ENCODE assay signal across 9 cellular contexts in genomic region chr14:89641495-89642162, GRCh38.
DNase-seq lines count a peak whose midpoint lies in the region; ATAC-seq and TF ChIP-seq lines count a peak whose summit lies in the region.
"Had no signal": no experiment of that assay in that cellular context is flagged by ENCODE, and none has a peak within 500 bp of the region (broad histone marks: within the 10 kb centered on the region; RNA-seq: fewer than 3 reads in every experiment).

No MANE protein-coding gene starts in this region.

- intact Hi-C loops in Right ventricle myocardium superior (cut with DNase I) (no loop called here), gastrocnemius medialis (cut with DNase I; ENCODE audit: low total_unique reads) (no loop called here)

- no peaks in the 10 kb centered on the region for H3K36me3 ChIP-seq in GM23248 (ENCODE audit: low read depth)
- no peaks in the 10 kb centered on the region for H3K36me3 ChIP-seq in gastrocnemius medialis

- H4K20me1 ChIP-seq in GM23248 (ENCODE audit: insufficient read depth) = no peaks in the 10 kb centered on the region

- no peak for TF ChIP-seq CTCF in GM12865 (IDR thresholded peaks at IDR 0.05; ENCODE audit: insufficient read depth, low read depth, low read length, missing control alignments)
- no peak for TF ChIP-seq CTCF in gastrocnemius medialis (IDR thresholded peaks at IDR 0.05 in 4 of 5, conservative IDR thresholded peaks at IDR 0.05 in 1 of 5)

- H3K27ac ChIP-seq in GM23248 (no peak overlapping the region), gastrocnemius medialis (no peak overlapping the region)
- H3K27ac ChIP-seq: SK-N-MC had no signal

- H3K4me1 ChIP-seq in GM23248 (ENCODE audit: insufficient read depth) (peaks cover 8% of the 10 kb centered on the region; the same call in 1 of the 2 replicates), gastrocnemius medialis (no peaks in the 10 kb centered on the region)

- H3K9ac ChIP-seq in GM23248 = no peak overlapping the region

- H3K79me2 ChIP-seq in GM23248 (ENCODE audit: insufficient read depth) = no peaks in the 10 kb centered on the region

- H3K4me3 ChIP-seq in GM12865 (ENCODE audit: low read depth, low read length) (peak overlapping the region; percentile 52), GM23248 (no peak overlapping the region), gastrocnemius medialis (no peak overlapping the region)
- H3K4me3 ChIP-seq: SK-N-MC had no signal

- ATAC-seq in GM19395 (IDR thresholded peaks at IDR 0.05; ENCODE audit: unreplicated experiment) = peak; percentile 99
- peak; percentile 98 for ATAC-seq in HG03135 (IDR thresholded peaks at IDR 0.05; ENCODE audit: unreplicated experiment)
- no peak for ATAC-seq in Right ventricle myocardium superior (ENCODE audit: poor library complexity)
- ATAC-seq in gastrocnemius medialis = no peak

- H3K9me3 ChIP-seq in GM23248 (ENCODE audit: low read depth) = no peaks in the 10 kb centered on the region
- H3K9me3 ChIP-seq in gastrocnemius medialis = no peaks in the 10 kb centered on the region

- 69% methylated on average over 8 of the region's 8 CpGs for WGBS in GM23248 (ENCODE audit: low coverage in 1 of 2, low lambda C conversion rate in 2 of 2, missing lambda C conversion rate in 2 of 2), 2 experiments

- DNase-seq in GM12865 (ENCODE audit: low read depth) (peak; percentile 86), Right ventricle myocardium superior (no peak), kidney tubule cell (ENCODE audit: low spot score) (no peak), GM23248 (no peak), gastrocnemius medialis (no peak)
- DNase-seq in central memory CD4-positive, alpha-beta T cell = peak; percentile 34

- TF ChIP-seq POLR2A in gastrocnemius medialis (IDR thresholded peaks at IDR 0.05) = no peak

- in situ Hi-C loops in GM23248 (cut with MboI) (no loop called here), gastrocnemius medialis (cut with MboI; ENCODE audit: low sequenced_read_pairs in 4 of 4) (no loop called here)

- peaks cover 11% of the 10 kb centered on the region; the same call in 1 of the 2 replicates for H3F3A ChIP-seq in GM23248 (ENCODE audit: insufficient read depth)

- H3K4me2 ChIP-seq in GM23248 (ENCODE audit: unreplicated experiment) = no peak overlapping the region

- no peaks in the 10 kb centered on the region for H3K27me3 ChIP-seq in GM23248 (replicated peaks; ENCODE audit: insufficient read depth)
- H3K27me3 ChIP-seq in gastrocnemius medialis = no peaks in the 10 kb centered on the region

- H2AFZ ChIP-seq in GM23248 = no peak overlapping the region

- no peaks in the 10 kb centered on the region for H3K9me2 ChIP-seq in GM23248 (ENCODE audit: insufficient read depth)

Comparison
In these comparisons a context has a peak if more than half of its experiments do, and no peak if none do; other contexts are left out.
1. DNase-seq: peak in GM12865 (single experiment) and central memory CD4-positive, alpha-beta T cell (single experiment); none in Right ventricle myocardium superior (single experiment), kidney tubule cell (single experiment), GM23248 (single experiment) and gastrocnemius medialis (0 of 2).
2. ATAC-seq: peak in GM19395 (single experiment) and HG03135 (single experiment); none in Right ventricle myocardium superior (single experiment) and gastrocnemius medialis (0 of 2).